ENCODE assay signal across 1 cellular context in the genomic region with DNA sequence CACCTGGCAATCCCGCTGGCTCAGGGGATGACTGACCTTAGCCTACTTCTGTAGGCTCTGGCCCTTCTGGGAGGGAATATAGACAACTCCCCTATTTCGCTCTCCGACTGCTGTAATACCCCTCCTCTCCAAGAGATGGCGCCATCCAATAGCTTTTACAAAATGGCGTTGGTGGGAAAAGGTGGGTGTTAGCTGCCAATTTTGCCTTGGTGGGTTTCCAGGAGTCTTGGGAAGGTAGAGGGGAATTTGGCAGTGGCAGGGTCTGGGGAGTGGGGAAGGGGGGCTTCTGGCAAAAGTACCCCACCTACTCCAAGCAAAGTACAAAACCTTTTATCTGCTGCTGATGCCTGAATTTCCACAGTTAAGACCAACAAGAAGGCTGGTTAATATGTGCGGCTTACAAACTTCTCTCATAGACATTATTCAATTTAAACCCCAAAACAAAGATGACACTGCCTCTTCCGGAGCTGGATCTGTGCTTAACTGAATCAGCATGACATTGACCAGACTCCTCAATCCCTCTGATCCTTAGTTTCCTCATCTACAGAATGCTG.
TF ChIP-seq lines count a peak whose summit lies in the region.

No MANE protein-coding gene starts in this region.

TF ChIP-seq in GM23338, 12 proteins besides CTCF, POLR2A, EP300 and RAD21 (continued from another document):
- TF ChIP-seq, protein P1, sequence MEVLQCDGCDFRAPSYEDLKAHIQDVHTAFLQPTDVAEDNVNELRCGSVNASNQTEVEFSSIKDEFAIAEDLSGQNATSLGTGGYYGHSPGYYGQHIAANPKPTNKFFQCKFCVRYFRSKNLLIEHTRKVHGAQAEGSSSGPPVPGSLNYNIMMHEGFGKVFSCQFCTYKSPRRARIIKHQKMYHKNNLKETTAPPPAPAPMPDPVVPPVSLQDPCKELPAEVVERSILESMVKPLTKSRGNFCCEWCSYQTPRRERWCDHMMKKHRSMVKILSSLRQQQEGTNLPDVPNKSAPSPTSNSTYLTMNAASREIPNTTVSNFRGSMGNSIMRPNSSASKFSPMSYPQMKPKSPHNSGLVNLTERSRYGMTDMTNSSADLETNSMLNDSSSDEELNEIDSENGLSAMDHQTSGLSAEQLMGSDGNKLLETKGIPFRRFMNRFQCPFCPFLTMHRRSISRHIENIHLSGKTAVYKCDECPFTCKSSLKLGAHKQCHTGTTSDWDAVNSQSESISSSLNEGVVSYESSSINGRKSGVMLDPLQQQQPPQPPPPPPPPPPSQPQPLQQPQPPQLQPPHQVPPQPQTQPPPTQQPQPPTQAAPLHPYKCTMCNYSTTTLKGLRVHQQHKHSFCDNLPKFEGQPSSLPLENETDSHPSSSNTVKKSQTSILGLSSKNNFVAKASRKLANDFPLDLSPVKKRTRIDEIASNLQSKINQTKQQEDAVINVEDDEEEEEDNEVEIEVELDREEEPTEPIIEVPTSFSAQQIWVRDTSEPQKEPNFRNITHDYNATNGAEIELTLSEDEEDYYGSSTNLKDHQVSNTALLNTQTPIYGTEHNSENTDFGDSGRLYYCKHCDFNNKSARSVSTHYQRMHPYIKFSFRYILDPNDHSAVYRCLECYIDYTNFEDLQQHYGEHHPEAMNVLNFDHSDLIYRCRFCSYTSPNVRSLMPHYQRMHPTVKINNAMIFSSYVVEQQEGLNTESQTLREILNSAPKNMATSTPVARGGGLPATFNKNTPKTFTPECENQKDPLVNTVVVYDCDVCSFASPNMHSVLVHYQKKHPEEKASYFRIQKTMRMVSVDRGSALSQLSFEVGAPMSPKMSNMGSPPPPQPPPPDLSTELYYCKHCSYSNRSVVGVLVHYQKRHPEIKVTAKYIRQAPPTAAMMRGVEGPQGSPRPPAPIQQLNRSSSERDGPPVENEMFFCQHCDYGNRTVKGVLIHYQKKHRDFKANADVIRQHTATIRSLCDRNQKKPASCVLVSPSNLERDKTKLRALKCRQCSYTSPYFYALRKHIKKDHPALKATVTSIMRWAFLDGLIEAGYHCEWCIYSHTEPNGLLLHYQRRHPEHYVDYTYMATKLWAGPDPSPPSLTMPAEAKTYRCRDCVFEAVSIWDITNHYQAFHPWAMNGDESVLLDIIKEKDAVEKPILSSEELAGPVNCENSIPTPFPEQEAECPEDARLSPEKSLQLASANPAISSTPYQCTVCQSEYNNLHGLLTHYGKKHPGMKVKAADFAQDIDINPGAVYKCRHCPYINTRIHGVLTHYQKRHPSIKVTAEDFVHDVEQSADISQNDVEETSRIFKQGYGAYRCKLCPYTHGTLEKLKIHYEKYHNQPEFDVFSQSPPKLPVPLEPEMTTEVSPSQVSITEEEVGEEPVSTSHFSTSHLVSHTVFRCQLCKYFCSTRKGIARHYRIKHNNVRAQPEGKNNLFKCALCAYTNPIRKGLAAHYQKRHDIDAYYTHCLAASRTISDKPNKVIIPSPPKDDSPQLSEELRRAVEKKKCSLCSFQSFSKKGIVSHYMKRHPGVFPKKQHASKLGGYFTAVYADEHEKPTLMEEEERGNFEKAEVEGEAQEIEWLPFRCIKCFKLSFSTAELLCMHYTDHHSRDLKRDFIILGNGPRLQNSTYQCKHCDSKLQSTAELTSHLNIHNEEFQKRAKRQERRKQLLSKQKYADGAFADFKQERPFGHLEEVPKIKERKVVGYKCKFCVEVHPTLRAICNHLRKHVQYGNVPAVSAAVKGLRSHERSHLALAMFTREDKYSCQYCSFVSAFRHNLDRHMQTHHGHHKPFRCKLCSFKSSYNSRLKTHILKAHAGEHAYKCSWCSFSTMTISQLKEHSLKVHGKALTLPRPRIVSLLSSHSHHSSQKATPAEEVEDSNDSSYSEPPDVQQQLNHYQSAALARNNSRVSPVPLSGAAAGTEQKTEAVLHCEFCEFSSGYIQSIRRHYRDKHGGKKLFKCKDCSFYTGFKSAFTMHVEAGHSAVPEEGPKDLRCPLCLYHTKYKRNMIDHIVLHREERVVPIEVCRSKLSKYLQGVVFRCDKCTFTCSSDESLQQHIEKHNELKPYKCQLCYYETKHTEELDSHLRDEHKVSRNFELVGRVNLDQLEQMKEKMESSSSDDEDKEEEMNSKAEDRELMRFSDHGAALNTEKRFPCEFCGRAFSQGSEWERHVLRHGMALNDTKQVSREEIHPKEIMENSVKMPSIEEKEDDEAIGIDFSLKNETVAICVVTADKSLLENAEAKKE (CRISPR knock-in tag; IDR thresholded peaks at IDR 0.05): no peak
